In the genomic region with DNA sequence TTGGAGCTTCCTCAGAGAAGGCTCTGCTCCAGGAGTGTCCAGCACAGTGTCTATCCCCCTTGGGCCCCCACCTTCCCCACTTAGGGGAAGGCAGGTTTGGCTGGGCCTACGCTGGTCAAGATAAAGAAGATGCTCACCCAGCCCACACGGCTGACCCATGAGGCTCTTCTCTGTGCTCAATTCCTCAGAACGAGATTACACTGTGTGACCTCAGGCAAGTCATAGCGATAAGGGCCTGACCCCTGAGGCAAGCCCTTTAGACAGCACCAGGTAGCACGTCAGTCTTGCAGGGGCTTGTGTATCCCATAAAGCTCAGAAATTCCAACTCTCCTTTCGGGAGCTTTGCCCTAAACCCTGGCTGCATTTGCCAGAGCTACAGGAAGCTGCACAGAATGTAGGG, we compare ENCODE assay signal across 11 cellular contexts.
"Had no signal": no experiment of that assay in that cellular context is flagged by ENCODE, and none has a peak within 500 bp of the region (broad histone marks: within the 10 kb centered on the region; RNA-seq: fewer than 3 reads in every experiment).

No MANE protein-coding gene starts in this region.

- H3K4me3 ChIP-seq: colonic mucosa, gastrocnemius medialis, sigmoid colon had no signal

- FAIRE-seq: urothelium cell line had no signal

- H3K27ac ChIP-seq: colonic mucosa, gastrocnemius medialis, sigmoid colon had no signal

- H3K9me3 ChIP-seq: colonic mucosa, gastrocnemius medialis, sigmoid colon had no signal

- H3K4me1 ChIP-seq: colonic mucosa, gastrocnemius medialis, sigmoid colon had no signal

- ATAC-seq: activated CD4-positive, CD25-positive, alpha-beta regulatory T cell treated with anti-CD3 and anti-CD28 coated beads, Interleukin-2, amount 50 U/mL, for 24 hours; gastrocnemius medialis; SK-N-SH treated with all-trans-retinoic acid at 6 μM for 48 hours had no signal

- H3K27me3 ChIP-seq: colonic mucosa, gastrocnemius medialis, sigmoid colon had no signal

- H3K36me3 ChIP-seq: colonic mucosa, gastrocnemius medialis, sigmoid colon had no signal

- DNase-seq: activated CD4-positive, alpha-beta T cell treated with anti-CD3 and anti-CD28 coated beads, Interleukin-2, amount 50 U/mL, for 48 hours; activated gamma-delta T cell treated with Interleukin-2 at 50 U/mL for 16 hours; activated T-cell treated with anti-CD3 and anti-CD28 coated beads, Interleukin-2, amount 50 U/mL, for 48 hours; colonic mucosa; gastrocnemius medialis; nucleus accumbens; stimulated activated naive CD4-positive, alpha-beta T cell treated with Interleukin-2 at 50 U/mL for 16 hours had no signal
